Comparison of ENCODE assay signal across 13 cellular contexts in genomic region chr12:117970334-117970733, GRCh38. TPM values are rescaled to one million over a fixed set of nuclear protein-coding genes. Genes with fewer than 3 reads are reported as not detected.
"Had no signal": no experiment of that assay in that cellular context is flagged by ENCODE, and none has a peak within 500 bp of the region (broad histone marks: within the 10 kb centered on the region; RNA-seq: fewer than 3 reads in every experiment).

No MANE protein-coding gene starts in this region.

- H3K27ac Mint-ChIP-seq: natural killer cell treated with Interleukin-12 subunit alpha and Interleukin-12 subunit beta and Interleukin-15 and Interleukin-18, amount 100 ng/mL, for 72 hours; T-helper 1 cell treated with Interleukin-12 subunit alpha and Interleukin-12 subunit beta and Interleukin-4 antibody, amounts not matched to agents 30 μg/mL and 1 μg/mL, for 36 hours had no signal

- ATAC-seq: body of pancreas; effector memory CD8-positive, alpha-beta T cell; left ventricle myocardium superior; natural killer cell treated with Interleukin-12 subunit alpha and Interleukin-12 subunit beta and Interleukin-15 and Interleukin-18, amount 100 ng/mL, for 72 hours had no signal

- DNase-seq: activated CD4-positive, alpha-beta T cell treated with anti-CD3 and anti-CD28 coated beads, Interleukin-2, amount 50 U/mL, for 48 hours; activated T-cell treated with anti-CD3 and anti-CD28 coated beads, Interleukin-2, amount 50 U/mL, for 48 hours; body of pancreas; effector memory CD8-positive, alpha-beta T cell; erythroblast; kidney; left ventricle myocardium superior; mesenchymal stem cell; ovary; stimulated activated CD4-positive, alpha-beta T cell treated with anti-CD3 and anti-CD28 coated beads, Interleukin-12 subunit alpha, Interleukin-12 subunit beta, amount 100 ng/mL, for 4 hours; stimulated activated naive CD4-positive, alpha-beta T cell had no signal

RNA-seq across cellular contexts. Expression of gene KSR2, which starts 1.5 kb away (rescaled TPM):
- total RNA-seq: left ventricle myocardium superior; natural killer cell treated with Interleukin-12 subunit alpha and Interleukin-12 subunit beta and Interleukin-15 and Interleukin-18, amount 100 ng/mL, for 72 hours had no signal
